9 cellular contexts compared by ENCODE assay signal in genomic region chr18:48160622-48161021, GRCh38.
DNase-seq lines count a peak whose midpoint lies in the region; ATAC-seq, FAIRE-seq and TF ChIP-seq lines count a peak whose summit lies in the region.
"Had no signal": no experiment of that assay in that cellular context is flagged by ENCODE, and none has a peak within 500 bp of the region (broad histone marks: within the 10 kb centered on the region; RNA-seq: fewer than 3 reads in every experiment).

No MANE protein-coding gene starts in this region.

- no peak overlapping the region for H2AFZ ChIP-seq in keratinocyte (ENCODE audit: control insufficient read depth, low read length)

- H3K9me1 ChIP-seq in keratinocyte (ENCODE audit: control insufficient read depth, extremely low read depth, insufficient read depth, low read length), result peaks cover 2% of the 10 kb centered on the region

- H3K4me1 Mint-ChIP-seq in stimulated activated naive CD8-positive, alpha-beta T cell treated with anti-CD3 and anti-CD28 coated beads, Interleukin-15, amount 100 ng/mL, for 72 hours, result peaks cover 10% of the 10 kb centered on the region

- H3K27me3 ChIP-seq in HUES48 (ENCODE audit: control insufficient read depth, insufficient read depth, low read length) (peaks cover 57% of the 10 kb centered on the region), adrenal gland (no peaks in the 10 kb centered on the region), keratinocyte (ENCODE audit: control insufficient read depth, extremely low read depth, insufficient read depth, low read length) (no peaks in the 10 kb centered on the region)
- H3K27me3 ChIP-seq: cardiac muscle cell had no signal

- peak overlapping the region; percentile 62 to 65 for H3K4me3 Mint-ChIP-seq in stimulated activated naive CD8-positive, alpha-beta T cell treated with anti-CD3 and anti-CD28 coated beads, Interleukin-15, amount 100 ng/mL, for 72 hours

- intact Hi-C loops in adrenal gland (cut with DNase I), result no loop called here

- no peak for ATAC-seq in stimulated activated naive CD8-positive, alpha-beta T cell treated with anti-CD3 and anti-CD28 coated beads, Interleukin-15, amount 100 ng/mL, for 72 hours
- ATAC-seq in GM18867 (IDR thresholded peaks at IDR 0.05; ENCODE audit: unreplicated experiment) (no peak), HG03439 (IDR thresholded peaks at IDR 0.05; ENCODE audit: unreplicated experiment) (no peak)

- H3K4me3 ChIP-seq in HUES48 (ENCODE audit: low read depth, low read length) (peak overlapping the region; percentile 63; the same call in 1 of the 2 replicates), adrenal gland (peak overlapping the region in 2 of 4 donors; percentile 50 to 58), keratinocyte (ENCODE audit: control insufficient read depth in 2 of 3, extremely low read depth in 1 of 3, insufficient read depth in 2 of 3, low read depth in 1 of 3, low read length in 3 of 3) (peak overlapping the region; percentile 53 to 67 (median 67))

- H3K27ac Mint-ChIP-seq in stimulated activated naive CD8-positive, alpha-beta T cell treated with anti-CD3 and anti-CD28 coated beads, Interleukin-15, amount 100 ng/mL, for 72 hours, result peak overlapping the region in 1 of 2 donors; percentile 19

- peak overlapping the region; percentile 57 for H3K4me2 ChIP-seq in keratinocyte (ENCODE audit: control insufficient read depth, extremely low read depth, insufficient read depth, low read depth, low read length)

- no peaks in the 10 kb centered on the region for H3K79me2 ChIP-seq in keratinocyte (ENCODE audit: control insufficient read depth, insufficient read depth, low read length)

- no peak for TF ChIP-seq CTCF in adrenal gland (IDR thresholded peaks at IDR 0.05)
- no peak for TF ChIP-seq CTCF in keratinocyte (optimal IDR thresholded peaks at IDR 0.05 in 1 of 3, IDR thresholded peaks at IDR 0.05 in 1 of 3, conservative IDR thresholded peaks at IDR 0.05 in 1 of 3; ENCODE audit: extremely low read depth in 1 of 3, insufficient read depth in 2 of 3, low read length in 3 of 3)

- H3K27ac ChIP-seq in HUES48 (ENCODE audit: low read depth, low read length), result no peak overlapping the region
- H3K27ac ChIP-seq in adrenal gland, result peak overlapping the region; percentile 33 to 95 (median 90)
- peak overlapping the region; percentile 76 for H3K27ac ChIP-seq in keratinocyte (ENCODE audit: control insufficient read depth, insufficient read depth, low read length)
- H3K27ac ChIP-seq: cardiac muscle cell had no signal

- no peak for FAIRE-seq in keratinocyte (lab: Jason Lieb, UNC)

- 53 to 77% (median 59%) methylated on average over 4 of the region's 4 CpGs for WGBS in adrenal gland, 4 donors

- H3K27me3 Mint-ChIP-seq in stimulated activated naive CD8-positive, alpha-beta T cell treated with anti-CD3 and anti-CD28 coated beads, Interleukin-15, amount 100 ng/mL, for 72 hours, result peaks cover 40% of the 10 kb centered on the region

- no peaks in the 10 kb centered on the region for H4K20me1 ChIP-seq in keratinocyte (ENCODE audit: control insufficient read depth, extremely low read depth, insufficient read depth, low read length)

- dilution Hi-C loops in keratinocyte (cut with MboI; ENCODE audit: extremely low pct_ligation_motif_present, low sequenced_read_pairs), result no loop called here

- H3K9me3 ChIP-seq in HUES48 (ENCODE audit: control insufficient read depth, insufficient read depth, low read length), result no peaks in the 10 kb centered on the region
- H3K9me3 ChIP-seq in adrenal gland (replicated peaks in 1 of 3), result no peaks in the 10 kb centered on the region
- H3K9me3 ChIP-seq in keratinocyte (ENCODE audit: control insufficient read depth, low read depth, low read length), result no peaks in the 10 kb centered on the region

- H3K36me3 ChIP-seq in HUES48 (ENCODE audit: control insufficient read depth, insufficient read depth, low read length) (no peaks in the 10 kb centered on the region), adrenal gland (replicated peaks in 1 of 2) (no peaks in the 10 kb centered on the region), keratinocyte (ENCODE audit: control insufficient read depth in 2 of 2, extremely low read depth in 1 of 2, insufficient read depth in 2 of 2, low read length in 2 of 2) (no peaks in the 10 kb centered on the region)
- H3K36me3 ChIP-seq: cardiac muscle cell had no signal

- H3K9me3 Mint-ChIP-seq in stimulated activated naive CD8-positive, alpha-beta T cell treated with anti-CD3 and anti-CD28 coated beads, Interleukin-15, amount 100 ng/mL, for 72 hours, result no peaks in the 10 kb centered on the region

- TF ChIP-seq POLR2A in adrenal gland (IDR thresholded peaks at IDR 0.05), result no peak

- peaks cover 4% of the 10 kb centered on the region for H3K4me1 ChIP-seq in HUES48 (ENCODE audit: control insufficient read depth, insufficient read depth, low read length)
- H3K4me1 ChIP-seq in adrenal gland (replicated peaks in 1 of 2), result peaks cover 23 to 45% of the 10 kb centered on the region in 2 donors
- H3K4me1 ChIP-seq in keratinocyte (ENCODE audit: control insufficient read depth, extremely low read depth, insufficient read depth, low read length), result peaks cover 13% of the 10 kb centered on the region

- DNase-seq in adrenal gland, result peak in 2 of 7 donors; percentile 17 to 49
- no peak for DNase-seq in keratinocyte (ENCODE audit: low read depth, low spot score)
- DNase-seq in stimulated activated naive CD8-positive, alpha-beta T cell treated with anti-CD3 and anti-CD28 coated beads, Interleukin-15, amount 100 ng/mL, for 72 hours, result no peak
- no peak for DNase-seq in NCI-H748 (lab: John Stamatoyannopoulos, UW; ENCODE audit: unreplicated experiment)
- DNase-seq: NCI-H510A treated with DMSO at 0.1 percent for 48 hours had no signal

- H3K9ac ChIP-seq in HUES48 (ENCODE audit: low read depth, low read length) (no peak overlapping the region), keratinocyte (ENCODE audit: control insufficient read depth, extremely low read depth, insufficient read depth, low read length) (peak overlapping the region; percentile 84)
